ENCODE assay signal across 1 cellular context in genomic region chr5:138752341-138752950, GRCh38.
A peak's percentile ranks its signal among the peaks of the same experiment; 100 is the strongest.
TF ChIP-seq lines count a peak whose summit lies in the region.

No MANE protein-coding gene starts in this region.

TF ChIP-seq in HepG2, 621 proteins besides CTCF, POLR2A, EP300 and RAD21 (continued from another document):
- TF ChIP-seq ARID5B (CRISPR knock-in tag; IDR thresholded peaks at IDR 0.05) = no peak
- TF ChIP-seq KDM2A (CRISPR knock-in tag; IDR thresholded peaks at IDR 0.05; ENCODE audit: borderline replicate concordance, low read depth) = no peak
- TF ChIP-seq PAF1 (CRISPR knock-in tag; IDR thresholded peaks at IDR 0.05) = no peak
- no peak for TF ChIP-seq KDM5B (CRISPR knock-in tag; IDR thresholded peaks at IDR 0.05; ENCODE audit: borderline replicate concordance)
- peak; percentile 31 for TF ChIP-seq ZNF18 (CRISPR knock-in tag; IDR thresholded peaks at IDR 0.05; ENCODE audit: insufficient replicate concordance)
- TF ChIP-seq ZNF772 (CRISPR knock-in tag; IDR thresholded peaks at IDR 0.05) = no peak
- no peak for TF ChIP-seq ZNF282 (IDR thresholded peaks at IDR 0.05; ENCODE audit: partially characterized antibody)
- no peak for TF ChIP-seq ATF1 (CRISPR knock-in tag; IDR thresholded peaks at IDR 0.05)
- TF ChIP-seq ZNF569 (CRISPR knock-in tag; IDR thresholded peaks at IDR 0.05; ENCODE audit: borderline replicate concordance) = 0 out of 2 replicates have a peak, but pooled peaks have one; percentile 12
- TF ChIP-seq POLR2AphosphoS5 (IDR thresholded peaks at IDR 0.05; ENCODE audit: low read depth, low read length) = no peak
- TF ChIP-seq ZBTB38 (CRISPR knock-in tag; IDR thresholded peaks at IDR 0.05) = no peak
- no peak for TF ChIP-seq ZFY (CRISPR knock-in tag; IDR thresholded peaks at IDR 0.05)
- no peak for TF ChIP-seq CSRNP2 (CRISPR knock-in tag; conservative IDR thresholded peaks at IDR 0.05; ENCODE audit: low read depth)
- no peak for TF ChIP-seq ZNF644 (CRISPR knock-in tag; IDR thresholded peaks at IDR 0.05; ENCODE audit: low read depth)
- TF ChIP-seq ZNF10 (CRISPR knock-in tag; IDR thresholded peaks at IDR 0.05; ENCODE audit: borderline replicate concordance, low read depth) = no peak
